In genomic region chr13:73074101-73074500, GRCh38 we compare ENCODE assay signal across 15 cellular contexts. TPM values are rescaled to one million over a fixed set of nuclear protein-coding genes. Genes with fewer than 3 reads are reported as not detected.
DNase-seq lines count a peak whose midpoint lies in the region; ATAC-seq, FAIRE-seq and TF ChIP-seq lines count a peak whose summit lies in the region.
"Had no signal": no experiment of that assay in that cellular context is flagged by ENCODE, and none has a peak within 500 bp of the region (broad histone marks: within the 10 kb centered on the region; RNA-seq: fewer than 3 reads in every experiment).

No MANE protein-coding gene starts in this region.

- H2BK15ac ChIP-seq in H1 (ENCODE audit: low read length), result no peak overlapping the region
- no peak overlapping the region for H2BK15ac ChIP-seq in H9 (ENCODE audit: low read depth, low read length)

- no peak for TF ChIP-seq RAD21 in H1 (IDR thresholded peaks at IDR 0.05 in 1 of 2, conservative IDR thresholded peaks at IDR 0.05 in 1 of 2; ENCODE audit: low read depth in 2 of 2, low read length in 2 of 2)

- DNase-seq in SKM-1 treated with dmso at 0.1 percent for 144 hours (lab: John Stamatoyannopoulos, UW; ENCODE audit: unreplicated experiment) (peak; percentile 26), SKM-1 (lab: John Stamatoyannopoulos, UW; ENCODE audit: unreplicated experiment) (no peak), H1 (ENCODE audit: low read depth in 1 of 2, low spot score in 2 of 2) (no peak), H9 (no peak)
- DNase-seq: NCI-H1417 treated with DMSO at 0.1 percent for 48 hours; NK-92 treated with Interleukin-12 subunit alpha and Interleukin-12 subunit beta, amount 100 ng/mL, for 24 hours; psoas muscle; T-helper 9 cell had no signal

- peaks cover 25 to 40% of the 10 kb centered on the region in 2 experiments for H3K4me1 Mint-ChIP-seq in H9

- no peak overlapping the region for H3K4me3 Mint-ChIP-seq in H9

- 87% methylated on average over 3 of the region's 3 CpGs; no CpG with 5 or more reads in 1 of the 2 experiments for WGBS in H1 (ENCODE audit: extremely low coverage in 1 of 2, insufficient coverage in 1 of 2, insufficient read length in 1 of 2, insufficient replicate concordance in 2 of 2, low coverage in 1 of 2, low lambda C conversion rate in 2 of 2, missing lambda C conversion rate in 1 of 2), 2 experiments
- 63% methylated on average over 3 of the region's 3 CpGs for WGBS in urinary bladder
- no CpG with 5 or more reads among the region's 3 CpGs for WGBS in H9 (ENCODE audit: extremely low coverage, insufficient read length, low lambda C conversion rate)

- H4K5ac ChIP-seq in H1 (ENCODE audit: insufficient read length, low read depth, low read length) (no peak overlapping the region), H9 (ENCODE audit: insufficient read length, low read depth, low read length) (no peak overlapping the region)

- no peak overlapping the region for H3K56ac ChIP-seq in H1 (replicated peaks; ENCODE audit: insufficient read length, low read depth, low read length)
- H3K56ac ChIP-seq in H9 (ENCODE audit: insufficient read length, low read depth, low read length), result no peak overlapping the region

- FAIRE-seq in H1 (lab: Jason Lieb, UNC), result peak; percentile 52
- FAIRE-seq: A204.1 had no signal

- H2AFZ ChIP-seq in H1 (ENCODE audit: low read length) (no peak overlapping the region), H9 (ENCODE audit: low read length) (no peak overlapping the region)

- no peaks in the 10 kb centered on the region for H3K36me3 ChIP-seq in H1 (ENCODE audit: control insufficient read depth in 2 of 4, insufficient read depth in 4 of 4, low read length in 3 of 4)
- H3K36me3 ChIP-seq in urinary bladder (ENCODE audit: insufficient read depth), result peaks cover 3% of the 10 kb centered on the region
- H3K36me3 ChIP-seq: cardiac muscle cell had no signal

- POLR2A ChIA-PET in H1 (lab: Charles Lee; ENCODE audit: partially characterized antibody), result interaction anchor here (1.8 kb wide), 1 partner anchor 14 kb away, joined by 8 read pairs; no protein-coding TSS in a partner anchor

- H2BK20ac ChIP-seq in H1 (ENCODE audit: low read length) (no peak overlapping the region), H9 (ENCODE audit: low read depth, low read length, poor library complexity, severe bottlenecking) (no peak overlapping the region)

- H3T11ph ChIP-seq in H9 (ENCODE audit: low read length), result no peak overlapping the region

- no peaks in the 10 kb centered on the region for H4K20me1 ChIP-seq in H1 (replicated peaks in 1 of 2; ENCODE audit: control insufficient read depth in 1 of 2, insufficient read depth in 2 of 2, low read length in 2 of 2)
- H4K20me1 ChIP-seq in H9 (ENCODE audit: control insufficient read depth, insufficient read depth, insufficient read length), result no peaks in the 10 kb centered on the region

- H3K4ac ChIP-seq in H1 (replicated peaks; ENCODE audit: insufficient read length, low read depth, low read length) (no peak overlapping the region), H9 (ENCODE audit: low read depth, low read length) (no peak overlapping the region)

- H2BK5ac ChIP-seq in H1 (ENCODE audit: low read depth, low read length) (no peak overlapping the region), H9 (ENCODE audit: insufficient read length, low read length) (no peak overlapping the region)

- H3K79me1 ChIP-seq in H1 (ENCODE audit: low read depth, low read length) (no peaks in the 10 kb centered on the region), H9 (ENCODE audit: insufficient read depth, low read depth, low read length, poor library complexity, severe bottlenecking) (no peaks in the 10 kb centered on the region)

- H3K23me2 ChIP-seq in H1 (ENCODE audit: low read depth, low read length) (0 out of 2 replicates have a peak, but pooled peaks cover 2% of the 10 kb centered on the region), H9 (ENCODE audit: insufficient read length, low read depth, low read length, poor library complexity, severe bottlenecking) (peaks cover 4% of the 10 kb centered on the region)

- H2AK5ac ChIP-seq in H1 (ENCODE audit: low read depth, low read length) (no peak overlapping the region), H9 (ENCODE audit: insufficient read length, low read length) (no peak overlapping the region)

- no peak overlapping the region for H3K23ac ChIP-seq in H1 (ENCODE audit: insufficient read length)
- no peak overlapping the region for H3K23ac ChIP-seq in H9 (ENCODE audit: insufficient read length, low read depth, low read length)

- TF ChIP-seq POLR2A in H1 (IDR thresholded peaks at IDR 0.05; ENCODE audit: control extremely low read depth in 1 of 2, low read depth in 2 of 2, low read length in 2 of 2), result no peak

- CTCF ChIA-PET in H1 (lab: Charles Lee; ENCODE audit: partially characterized antibody), result interaction anchor here (0.7 to 1.3 kb wide), 2 partner anchors 14 to 314 kb away, joined by 3 read pairs; no protein-coding TSS in a partner anchor

- TF ChIP-seq CTCF in H1 (IDR thresholded peaks at IDR 0.05; ENCODE audit: control extremely low read depth in 1 of 3, insufficient read depth in 1 of 3, low read depth in 1 of 3, low read length in 3 of 3) (no peak), H9 (conservative IDR thresholded peaks at IDR 0.05) (no peak)

- peak; percentile 75 for ATAC-seq in HG03432 (IDR thresholded peaks at IDR 0.05; ENCODE audit: unreplicated experiment)
- ATAC-seq in HG03108 (IDR thresholded peaks at IDR 0.05; ENCODE audit: unreplicated experiment), result no peak
- no peak for ATAC-seq in GM18519 (IDR thresholded peaks at IDR 0.05; ENCODE audit: low FRiP score, unreplicated experiment)
- ATAC-seq: psoas muscle had no signal

- H3K4me1 ChIP-seq in H1 (replicated peaks in 1 of 4; ENCODE audit: control insufficient read depth in 3 of 4, insufficient read depth in 4 of 4, low read length in 3 of 4) (peaks cover 0 to 2% (median under 1%) of the 10 kb centered on the region in 4 experiments; a peak in 5 of 7 replicates), urinary bladder (ENCODE audit: insufficient read depth) (no peaks in the 10 kb centered on the region), H9 (ENCODE audit: insufficient read depth, low read length) (peaks cover 6% of the 10 kb centered on the region; the same call in 1 of the 2 replicates)
- H3K4me1 ChIP-seq: psoas muscle had no signal

- H3K4me2 ChIP-seq in H1 (ENCODE audit: insufficient read depth in 1 of 2, low read depth in 2 of 2, low read length in 2 of 2), result no peak overlapping the region
- no peak overlapping the region for H3K4me2 ChIP-seq in H9 (ENCODE audit: insufficient read depth, insufficient read length, low read length)

- H3K9me3 ChIP-seq in H1 (ENCODE audit: insufficient read depth in 2 of 2, low read depth in 1 of 2, low read length in 1 of 2), result no peaks in the 10 kb centered on the region
- no peaks in the 10 kb centered on the region for H3K9me3 ChIP-seq in H9 (ENCODE audit: control insufficient read depth, low read depth, low read length)
- H3K9me3 ChIP-seq: psoas muscle had no signal

- H3K14ac ChIP-seq in H1 (ENCODE audit: insufficient read length) (no peak overlapping the region), H9 (ENCODE audit: insufficient read depth, low read length) (no peak overlapping the region)

- H3K27me3 ChIP-seq in H1 (replicated peaks in 1 of 4; ENCODE audit: control insufficient read depth in 3 of 4, extremely low read depth in 1 of 4, insufficient read depth in 3 of 4, low read length in 3 of 4) (peaks cover 0 to 2% (median 0%) of the 10 kb centered on the region in 4 experiments; a peak in 3 of 7 replicates), H9 (ENCODE audit: insufficient read depth, low read length) (no peaks in the 10 kb centered on the region)
- H3K27me3 ChIP-seq: cardiac muscle cell had no signal

- no peak overlapping the region for H3K27ac ChIP-seq in H1 (ENCODE audit: low read depth, low read length)
- H3K27ac ChIP-seq in urinary bladder (ENCODE audit: low read depth), result peak overlapping the region; percentile 45
- no peak overlapping the region for H3K27ac ChIP-seq in H9 (ENCODE audit: insufficient read length, low read depth, low read length)
- H3K27ac ChIP-seq: cardiac muscle cell, psoas muscle had no signal

- H3K9ac ChIP-seq in H1 (replicated peaks in 1 of 4; ENCODE audit: extremely low read depth in 1 of 4, low read depth in 3 of 4, low read length in 3 of 4), result no peak overlapping the region
- no peak overlapping the region for H3K9ac ChIP-seq in H9 (ENCODE audit: extremely low read depth, insufficient read length, low read length)

- no peaks in the 10 kb centered on the region for H3K36me3 Mint-ChIP-seq in H9 (ENCODE audit: insufficient read depth in 1 of 3, low read depth in 3 of 3)

- H3K18ac ChIP-seq in H1 (ENCODE audit: extremely low read depth, low read length), result no peak overlapping the region
- no peak overlapping the region for H3K18ac ChIP-seq in H9 (ENCODE audit: insufficient read length, low read depth, low read length)

- H4K8ac ChIP-seq in H1 (ENCODE audit: extremely low read depth, insufficient read depth, low read length), result no peak overlapping the region
- H4K8ac ChIP-seq in H9 (replicated peaks; ENCODE audit: insufficient read length, low read depth, low read length), result no peak overlapping the region

- H2BK120ac ChIP-seq in H1 (replicated peaks; ENCODE audit: low read depth, low read length) (no peak overlapping the region), H9 (ENCODE audit: low read depth, low read length, poor library complexity, severe bottlenecking) (no peak overlapping the region)

- H2BK12ac ChIP-seq in H1 (ENCODE audit: low read depth, low read length) (no peak overlapping the region), H9 (ENCODE audit: insufficient read length, low read depth, low read length) (no peak overlapping the region)

- no peak for TF ChIP-seq EP300 in H1 (IDR thresholded peaks at IDR 0.05; ENCODE audit: borderline replicate concordance in 1 of 2, low read depth in 2 of 2, low read length in 2 of 2)

- H3K27ac Mint-ChIP-seq in H9, result no peak overlapping the region; a peak in 1 of 7 replicates

- H3K79me2 ChIP-seq in H1 (ENCODE audit: control insufficient read depth in 1 of 2, insufficient read depth in 2 of 2, low read length in 2 of 2), result no peaks in the 10 kb centered on the region
- no peaks in the 10 kb centered on the region for H3K79me2 ChIP-seq in H9 (ENCODE audit: insufficient read depth, low read length)

- H3K27me3 Mint-ChIP-seq in H9 (ENCODE audit: low read depth), result peaks cover 18% of the 10 kb centered on the region

- H3K9me3 Mint-ChIP-seq in H9, result no peaks in the 10 kb centered on the region; a peak in 1 of 5 replicates

- H3K4me3 ChIP-seq in H1 (ENCODE audit: extremely low read depth in 1 of 4, insufficient read depth in 2 of 4, low read depth in 3 of 4, low read length in 4 of 4) (no peak overlapping the region), urinary bladder (ENCODE audit: low read depth, low read length) (no peak overlapping the region)
- H3K4me3 ChIP-seq: cardiac muscle cell, lung, psoas muscle had no signal

- H4K91ac ChIP-seq in H1 (replicated peaks; ENCODE audit: insufficient read length, low read length) (no peak overlapping the region), H9 (ENCODE audit: insufficient read length, low read depth, low read length) (no peak overlapping the region)

RNA-seq across cellular contexts. Expression of gene KLF5, which starts 15.3 kb away (rescaled TPM):
- 1.7 and 2.3 TPM in 2 replicates for total RNA-seq in H1 (2021; fragmentation: NEBNext Ultra II Directional; extraction: Animal tissue kit (Norgen Biotek cat#: 25700))
- polyA plus RNA-seq in H1 (2011; rRNA removed) (1.2 and 1.9 TPM in 2 replicates), urinary bladder (19.6 TPM)
- 1.1 TPM for polyA plus RNA-seq in H1 (2011; cell fraction: cytosol; rRNA removed)
- polyA plus RNA-seq in H1 (2011; cell fraction: nucleus; rRNA removed), result 3.3 TPM
- polyA plus RNA-seq in H1 (2012, experiment 1 of 2), result 0.88 to 1.6 TPM (median 1.3 TPM) in 4 replicates
- polyA plus RNA-seq in H1 (2012, experiment 2 of 2), result 0.14 TPM
- 3.7 TPM for polyA plus RNA-seq in H1 (2013, experiment 1 of 2)
- polyA plus RNA-seq in H1 (2013, experiment 2 of 2), result 4.1 TPM
- 4.2 and 7.5 TPM in 2 replicates for polyA minus RNA-seq in H1 (2011; rRNA and poly(A)+ RNA removed)
- 3.3 TPM for polyA minus RNA-seq in H1 (2011; cell fraction: cytosol; rRNA and poly(A)+ RNA removed)
- 11.2 TPM for polyA minus RNA-seq in H1 (2011; cell fraction: nucleus; rRNA and poly(A)+ RNA removed)
- total RNA-seq in urinary bladder (30.2 TPM), H9 (2021) (2.0 and 2.2 TPM in 2 replicates)
